37 cellular contexts compared by ENCODE assay signal in genomic region chr13:114196629-114197028, GRCh38. TPM values are rescaled to one million over a fixed set of nuclear protein-coding genes. Genes with fewer than 3 reads are reported as not detected.
"Had no signal": no experiment of that assay in that cellular context is flagged by ENCODE, and none has a peak within 500 bp of the region (broad histone marks: within the 10 kb centered on the region; RNA-seq: fewer than 3 reads in every experiment).

No MANE protein-coding gene starts in this region.

- H3K36me3 ChIP-seq: cardiac muscle cell had no signal

- DNase-seq: activated B cell treated with CpG ODN at 0.5 μM for 24 hours; activated CD4-positive, alpha-beta T cell treated with anti-CD3 and anti-CD28 coated beads for 4 hours; activated CD4-positive, alpha-beta T cell treated with anti-CD3 and anti-CD28 coated beads, Interleukin-2, amount 50 U/mL, for 4 hours; activated CD4-positive, CD25-positive, alpha-beta regulatory T cell treated with anti-CD3 and anti-CD28 coated beads, Interleukin-2, amount 50 U/mL, for 72 hours; activated CD8-positive, alpha-beta T cell treated with anti-CD3 and anti-CD28 coated beads for 36 hours; activated effector memory CD4-positive, alpha-beta T cell treated with anti-CD3 and anti-CD28 coated beads, Interleukin-2, amount 50 U/mL, for 16 hours; activated naive CD4-positive, alpha-beta T cell; activated naive CD4-positive, alpha-beta T cell treated with anti-CD3 and anti-CD28 coated beads, Interleukin-2, amount 50 U/mL, for 16 hours; activated naive CD8-positive, alpha-beta T cell treated with anti-CD3 and anti-CD28 coated beads for 36 hours; activated T-cell treated with anti-CD3 and anti-CD28 coated beads, Interleukin-2, amount 50 U/mL, for 1 hour; activated T-cell treated with anti-CD3 and anti-CD28 coated beads, Interleukin-2, amount 50 U/mL, for 72 hours; amniotic stem cell; aorta; Karpas-422; NCI-H1048; NCI-H1105 treated with DMSO at 0.1 percent for 48 hours; NCI-H1436; NCI-H1694; NCI-H1930; NCI-H2081 treated with DMSO at 0.1 percent for 48 hours; NCI-H226; NCI-H446 treated with DMSO at 0.1 percent for 48 hours; NCI-H524; NCI-H69; RPMI8226; SIG-M5; T-helper 1 cell; T-helper 2 cell; T-helper 9 cell had no signal

- H3K27ac ChIP-seq: cardiac muscle cell, VCaP had no signal

- ATAC-seq: activated CD8-positive, alpha-beta T cell treated with anti-CD3 and anti-CD28 coated beads for 36 hours; activated T-cell treated with anti-CD3 and anti-CD28 coated beads, Interleukin-2, amount 50 U/mL, for 72 hours; activated T-helper 17 cell treated with anti-CD3 and anti-CD28 coated beads, Interleukin-2, amount 50 U/mL, for 72 hours; Panc1; SK-N-SH treated with all-trans-retinoic acid at 6 μM for 48 hours had no signal

- H3K4me3 ChIP-seq: cardiac muscle cell had no signal

RNA-seq across cellular contexts. Expression of gene CFAP97D2, which starts 17.6 kb away (rescaled TPM):
- total RNA-seq: activated B cell treated with CpG ODN at 0.5 μM for 24 hours; activated CD8-positive, alpha-beta memory T cell treated with anti-CD3 and anti-CD28 coated beads for 36 hours; activated CD8-positive, alpha-beta T cell treated with anti-CD3 and anti-CD28 coated beads for 36 hours; activated naive CD8-positive, alpha-beta T cell treated with anti-CD3 and anti-CD28 coated beads for 36 hours; activated T-helper 17 cell treated with anti-CD3 and anti-CD28 coated beads, Interleukin-2, amount 50 U/mL, for 72 hours; aorta; cardiac muscle cell; MCF 10A; SK-MEL-5 had no signal
- polyA plus RNA-seq: aorta, cardiac muscle cell had no signal
